Comparison of ENCODE assay signal across 9 cellular contexts in the genomic region with DNA sequence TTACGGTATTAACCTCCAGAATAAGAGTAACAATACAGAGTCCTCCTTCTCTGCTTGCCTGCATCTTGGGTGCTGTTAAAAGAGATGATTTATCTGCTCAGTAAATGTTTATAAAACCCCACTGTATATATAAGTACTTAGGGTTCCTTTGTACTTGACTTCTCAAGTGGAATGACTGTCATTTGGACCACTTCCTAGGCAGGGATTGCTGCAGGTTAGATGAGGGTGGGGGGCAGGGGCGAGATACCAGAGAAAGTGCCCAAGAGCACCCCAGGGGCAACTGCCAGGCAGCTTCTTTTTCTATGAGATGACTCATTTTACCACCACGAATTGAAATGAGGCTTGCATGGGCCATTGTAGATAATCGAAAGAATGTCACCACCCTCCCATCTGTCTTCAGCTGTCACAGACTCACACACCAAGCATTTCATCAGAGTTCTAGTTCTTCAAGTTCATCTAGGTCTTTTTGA.
DNase-seq lines count a peak whose midpoint lies in the region; ATAC-seq and TF ChIP-seq lines count a peak whose summit lies in the region.
"Had no signal": no experiment of that assay in that cellular context is flagged by ENCODE, and none has a peak within 500 bp of the region (broad histone marks: within the 10 kb centered on the region; RNA-seq: fewer than 3 reads in every experiment).

No MANE protein-coding gene starts in this region.

- intact Hi-C loops in left ventricle myocardium superior (cut with micrococcal nuclease) (no loop called here), Right ventricle myocardium inferior (cut with DNase I) (no loop called here)

- peaks cover 3% of the 10 kb centered on the region for H3K36me3 ChIP-seq in effector memory CD4-positive, alpha-beta T cell (ENCODE audit: control insufficient read depth, insufficient read depth, low read length)

- ATAC-seq in left ventricle myocardium superior (peak; percentile 41), Right ventricle myocardium inferior (no peak)
- ATAC-seq: HCT116 had no signal

- no peaks in the 10 kb centered on the region for H3K4me1 ChIP-seq in effector memory CD4-positive, alpha-beta T cell (ENCODE audit: control insufficient read depth, insufficient read depth, low read length, poor library complexity, severe bottlenecking)

- H3K4me3 ChIP-seq in effector memory CD4-positive, alpha-beta T cell (ENCODE audit: insufficient read depth, low read depth, low read length, poor library complexity, severe bottlenecking), result no peak overlapping the region

- DNase-seq in left ventricle myocardium superior, result no peak
- DNase-seq in Right ventricle myocardium inferior (ENCODE audit: missing footprints), result no peak
- DNase-seq in NCI-H226, result peak; percentile 86
- DNase-seq in fibroblast of peridontal ligament (ENCODE audit: extremely low read depth), result peak; percentile 27
- no peak for DNase-seq in GM10266 (ENCODE audit: extremely low spot score)
- DNase-seq in cortex of kidney (lab: John Stamatoyannopoulos, UW), result no peak
- DNase-seq in 8988T, result no peak
- DNase-seq in effector memory CD4-positive, alpha-beta T cell, result no peak

- no peaks in the 10 kb centered on the region for H3K9me3 ChIP-seq in effector memory CD4-positive, alpha-beta T cell (ENCODE audit: control insufficient read depth, low read length)

- H3K27ac ChIP-seq in effector memory CD4-positive, alpha-beta T cell (ENCODE audit: insufficient read depth, low read length, poor library complexity, severe bottlenecking), result no peak overlapping the region

- no peak for TF ChIP-seq CTCF in GM10266 (IDR thresholded peaks at IDR 0.05; ENCODE audit: control insufficient read depth, insufficient read depth, low read depth, missing control alignments)

- H3K27me3 ChIP-seq in effector memory CD4-positive, alpha-beta T cell (replicated peaks; ENCODE audit: control insufficient read depth, insufficient read depth, low read length, poor library complexity, severe bottlenecking), result no peaks in the 10 kb centered on the region

Comparison
In these comparisons a context has a peak if more than half of its experiments do, and no peak if none do; other contexts are left out.
1. DNase-seq: peak in NCI-H226 (single experiment) and fibroblast of peridontal ligament (single experiment); none in left ventricle myocardium superior (single experiment), Right ventricle myocardium inferior (single experiment), GM10266 (single experiment), cortex of kidney (single experiment), 8988T (single experiment) and effector memory CD4-positive, alpha-beta T cell (0 of 3).